ENCODE assay signal across 8 cellular contexts in genomic region chr1:208183977-208184901, GRCh38. TPM values are rescaled to one million over a fixed set of nuclear protein-coding genes. Genes with fewer than 3 reads are reported as not detected.
DNase-seq lines count a peak whose midpoint lies in the region; ATAC-seq and TF ChIP-seq lines count a peak whose summit lies in the region.

No MANE protein-coding gene starts in this region.

- intact Hi-C loops in activated T-helper 2 cell treated with anti-CD3 and anti-CD28 coated beads, Interferon-gamma antibody, Interleukin-2, Interleukin-4, amounts not matched to agents 10 μg/mL and 5 μg/mL and 100 μg/mL, durations not matched to agents 14 hours and 24 hours and 36 hours (cut with micrococcal nuclease): no loop called here

- TF ChIP-seq CTCF in AG09319 (IDR thresholded peaks at IDR 0.05; ENCODE audit: low read depth, low read length) (no peak), mesothelial cell of epicardium (IDR thresholded peaks at IDR 0.05; ENCODE audit: unreplicated experiment) (no peak)

- peak; percentile 90 for DNase-seq in AG09319 (ENCODE audit: extremely low read depth, low read depth)
- DNase-seq in NCI-H1436 treated with DMSO at 0.1 percent for 48 hours (lab: John Stamatoyannopoulos, UW): peak; percentile 41
- DNase-seq in caudate nucleus (lab: John Stamatoyannopoulos, UW): peak in 33 of 61 donors; percentile 9 to 77 (median 32)
- no peak for DNase-seq in mesothelial cell of epicardium (ENCODE audit: low spot score in 2 of 2, unreplicated experiment in 2 of 2)
- DNase-seq in activated T-helper 2 cell treated with anti-CD3 and anti-CD28 coated beads, Interferon-gamma antibody, Interleukin-2, Interleukin-4, amounts not matched to agents 10 μg/mL and 5 μg/mL and 100 μg/mL, durations not matched to agents 14 hours and 24 hours and 36 hours (ENCODE audit: low spot score): no peak
- no peak for DNase-seq in activated CD8-positive, alpha-beta memory T cell treated with anti-CD3 and anti-CD28 coated beads, Interleukin-2, amount 50 U/mL, for 48 hours
- DNase-seq in NK-92 treated with Interleukin-12 subunit alpha and Interleukin-12 subunit beta, amount 100 ng/mL, for 24 hours (lab: John Stamatoyannopoulos, UW): no peak

- ATAC-seq in GM19452 (IDR thresholded peaks at IDR 0.05; ENCODE audit: unreplicated experiment): no peak

- H3K4me3 Mint-ChIP-seq in mesothelial cell of epicardium: no peak overlapping the region
- H3K4me3 Mint-ChIP-seq in activated T-helper 2 cell treated with anti-CD3 and anti-CD28 coated beads, Interferon-gamma antibody, Interleukin-2, Interleukin-4, amounts not matched to agents 10 μg/mL and 5 μg/mL and 100 μg/mL, durations not matched to agents 14 hours and 24 hours and 36 hours (ENCODE audit: low read depth): no peak overlapping the region

- no peaks in the 10 kb centered on the region for H3K27me3 Mint-ChIP-seq in mesothelial cell of epicardium (ENCODE audit: low read depth)
- H3K27me3 Mint-ChIP-seq in activated T-helper 2 cell treated with anti-CD3 and anti-CD28 coated beads, Interferon-gamma antibody, Interleukin-2, Interleukin-4, amounts not matched to agents 10 μg/mL and 5 μg/mL and 100 μg/mL, durations not matched to agents 14 hours and 24 hours and 36 hours (ENCODE audit: low read depth): peaks cover 12% of the 10 kb centered on the region

- no peaks in the 10 kb centered on the region for H3K9me3 Mint-ChIP-seq in mesothelial cell of epicardium
- H3K9me3 Mint-ChIP-seq in activated T-helper 2 cell treated with anti-CD3 and anti-CD28 coated beads, Interferon-gamma antibody, Interleukin-2, Interleukin-4, amounts not matched to agents 10 μg/mL and 5 μg/mL and 100 μg/mL, durations not matched to agents 14 hours and 24 hours and 36 hours: no peaks in the 10 kb centered on the region

- no peaks in the 10 kb centered on the region for H3K36me3 Mint-ChIP-seq in mesothelial cell of epicardium
- H3K36me3 Mint-ChIP-seq in activated T-helper 2 cell treated with anti-CD3 and anti-CD28 coated beads, Interferon-gamma antibody, Interleukin-2, Interleukin-4, amounts not matched to agents 10 μg/mL and 5 μg/mL and 100 μg/mL, durations not matched to agents 14 hours and 24 hours and 36 hours (ENCODE audit: low read depth): no peaks in the 10 kb centered on the region

- peak overlapping the region; percentile 60 for H3K27ac Mint-ChIP-seq in mesothelial cell of epicardium
- H3K27ac Mint-ChIP-seq in activated T-helper 2 cell treated with anti-CD3 and anti-CD28 coated beads, Interferon-gamma antibody, Interleukin-2, Interleukin-4, amounts not matched to agents 10 μg/mL and 5 μg/mL and 100 μg/mL, durations not matched to agents 14 hours and 24 hours and 36 hours: no peak overlapping the region

- peaks cover 59% of the 10 kb centered on the region for H3K4me1 Mint-ChIP-seq in mesothelial cell of epicardium
- peaks cover 16% of the 10 kb centered on the region for H3K4me1 Mint-ChIP-seq in activated T-helper 2 cell treated with anti-CD3 and anti-CD28 coated beads, Interferon-gamma antibody, Interleukin-2, Interleukin-4, amounts not matched to agents 10 μg/mL and 5 μg/mL and 100 μg/mL, durations not matched to agents 14 hours and 24 hours and 36 hours (ENCODE audit: low read depth)

- peak overlapping the region; percentile 33 for H3K27ac ChIP-seq in caudate nucleus (ENCODE audit: low read depth, low read length)

RNA-seq across cellular contexts. Expression of gene PLXNA2, which starts 59.9 kb away (rescaled TPM):
- 13.2 to 16.5 TPM (median 14.7 TPM) in 3 replicates for total RNA-seq in mesothelial cell of epicardium
- 0.07 and 0.37 TPM in 2 replicates for total RNA-seq in activated T-helper 2 cell treated with anti-CD3 and anti-CD28 coated beads, Interferon-gamma antibody, Interleukin-2, Interleukin-4, amounts not matched to agents 10 μg/mL and 5 μg/mL and 100 μg/mL, durations not matched to agents 14 hours and 24 hours and 36 hours

Comparison
In these comparisons a context has a peak if more than half of its experiments do, and no peak if none do; other contexts are left out.
1. DNase-seq: peak in AG09319 (single experiment), NCI-H1436 treated with DMSO at 0.1 percent for 48 hours (single experiment) and caudate nucleus (33 of 61); none in mesothelial cell of epicardium (0 of 2), activated T-helper 2 cell treated with anti-CD3 and anti-CD28 coated beads, Interferon-gamma antibody, Interleukin-2, Interleukin-4, amounts not matched to agents 10 μg/mL and 5 μg/mL and 100 μg/mL, durations not matched to agents 14 hours and 24 hours and 36 hours (single experiment), activated CD8-positive, alpha-beta memory T cell treated with anti-CD3 and anti-CD28 coated beads, Interleukin-2, amount 50 U/mL, for 48 hours (single experiment) and NK-92 treated with Interleukin-12 subunit alpha and Interleukin-12 subunit beta, amount 100 ng/mL, for 24 hours (single experiment).
2. RNA of gene PLXNA2, which starts 59.9 kb away (total RNA-seq): 13.2 to 16.5 TPM in mesothelial cell of epicardium; 0.07 to 0.37 TPM in activated T-helper 2 cell treated with anti-CD3 and anti-CD28 coated beads, Interferon-gamma antibody, Interleukin-2, Interleukin-4, amounts not matched to agents 10 μg/mL and 5 μg/mL and 100 μg/mL, durations not matched to agents 14 hours and 24 hours and 36 hours; every median in the first group is over 10 times any median in the second.